18 cellular contexts compared by ENCODE assay signal in the genomic region with DNA sequence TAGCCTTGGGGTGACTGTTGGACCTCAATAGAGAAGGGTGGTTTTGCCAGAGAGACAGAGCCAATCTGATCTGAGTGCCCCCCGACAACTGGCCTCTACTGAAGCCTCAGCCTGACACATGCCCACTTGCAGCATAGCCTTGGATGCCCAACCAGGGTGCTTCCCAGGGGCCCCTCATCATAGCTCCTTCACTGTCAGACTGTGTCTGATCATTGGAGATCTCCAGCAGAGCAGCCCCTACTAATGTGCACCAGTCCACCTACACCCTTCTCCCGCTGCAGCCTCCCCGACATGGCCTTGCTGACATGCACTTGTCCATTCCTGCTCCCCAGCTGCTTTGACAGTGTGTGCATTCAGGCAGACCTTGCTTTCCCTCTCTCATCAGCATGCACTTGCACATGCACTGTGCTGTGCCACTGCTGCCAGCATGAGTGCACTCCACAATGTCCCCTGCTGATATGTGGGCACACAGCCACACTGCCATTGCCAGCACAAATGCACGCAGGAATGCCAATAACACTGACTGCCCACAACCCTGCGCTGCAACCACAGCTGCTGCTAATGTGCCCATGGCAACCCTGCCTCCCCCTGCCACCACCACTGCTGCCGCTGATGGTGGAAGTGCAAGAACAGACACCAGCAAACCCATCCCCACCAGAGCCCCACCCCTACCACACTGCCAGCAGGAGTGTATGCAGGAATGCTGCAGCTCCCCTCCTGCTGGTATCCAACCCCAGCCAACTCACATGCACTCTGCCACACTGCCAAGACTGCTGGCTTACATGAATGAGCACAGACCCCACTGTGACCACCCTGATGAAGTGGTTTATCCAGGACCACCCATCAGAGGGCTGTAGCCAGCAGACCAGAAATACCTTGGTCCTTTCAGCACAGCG.
A peak's percentile ranks its signal among the peaks of the same experiment; 100 is the strongest.
DNase-seq lines count a peak whose midpoint lies in the region; ATAC-seq and TF ChIP-seq lines count a peak whose summit lies in the region.
"Had no signal": no experiment of that assay in that cellular context is flagged by ENCODE, and none has a peak within 500 bp of the region (broad histone marks: within the 10 kb centered on the region; RNA-seq: fewer than 3 reads in every experiment).

No MANE protein-coding gene starts in this region.

- H3K36me3 ChIP-seq in breast epithelium (no peaks in the 10 kb centered on the region), aorta (ENCODE audit: control insufficient read depth in 1 of 2, insufficient read depth in 2 of 2, low read length in 1 of 2) (no peaks in the 10 kb centered on the region)
- H3K36me3 ChIP-seq: BLaER1 treated with 17β-estradiol and CSF1 and Interleukin-3, amounts not matched to agents 10 nM and 100 nM; SJCRH30 had no signal

- peaks cover 0 to 17% of the 10 kb centered on the region in 2 donors for H3K9me3 ChIP-seq in breast epithelium
- H3K9me3 ChIP-seq in aorta (ENCODE audit: control insufficient read depth, low read length): no peaks in the 10 kb centered on the region
- H3K9me3 ChIP-seq: SJCRH30 had no signal

- TF ChIP-seq CTCF in MCF 10A (IDR thresholded peaks at IDR 0.05; ENCODE audit: unreplicated experiment): no peak
- TF ChIP-seq CTCF in breast epithelium (IDR thresholded peaks at IDR 0.05): no peak
- TF ChIP-seq CTCF in WTC11 (IDR thresholded peaks at IDR 0.05): no peak
- TF ChIP-seq CTCF in progenitor cell of endocrine pancreas (IDR thresholded peaks at IDR 0.05; ENCODE audit: unreplicated experiment): no peak

- H3K27me3 Mint-ChIP-seq in MCF 10A (ENCODE audit: insufficient read depth, unreplicated experiment) (peaks cover 27% of the 10 kb centered on the region), WTC11 (ENCODE audit: low read depth) (no peaks in the 10 kb centered on the region; the same call in 1 of the 2 replicates), progenitor cell of endocrine pancreas (no peaks in the 10 kb centered on the region)

- H3K4me1 Mint-ChIP-seq in MCF 10A (ENCODE audit: insufficient read depth, unreplicated experiment) (no peaks in the 10 kb centered on the region), WTC11 (peaks cover 19% of the 10 kb centered on the region), progenitor cell of endocrine pancreas (ENCODE audit: low read depth) (no peaks in the 10 kb centered on the region)

- TF ChIP-seq POLR2A in breast epithelium (IDR thresholded peaks at IDR 0.05): no peak

- 58 to 69% methylated on average over 7 of the region's 7 CpGs for WGBS in aorta, 2 donors

- POLR2A ChIA-PET in MCF 10A (lab: Yijun Ruan, JAX): no interaction called here
- POLR2A ChIA-PET in WTC11 (lab: Charles Lee): interaction anchor here (1.0 kb wide), 1 partner anchor 68 kb away, joined by 3 read pairs; the partner anchor contains the start of gene ZMAT1

- intact Hi-C loops in MCF 10A (cut with micrococcal nuclease): no loop called here
- intact Hi-C loops in breast epithelium (cut with DNase I; ENCODE audit: low total_unique reads): no loop called here
- intact Hi-C loops in aorta (cut with DNase I): no loop called here

- H3K4me1 ChIP-seq in breast epithelium: no peaks in the 10 kb centered on the region
- no peaks in the 10 kb centered on the region for H3K4me1 ChIP-seq in aorta (ENCODE audit: control insufficient read depth in 1 of 2, insufficient read depth in 2 of 2, low read length in 2 of 2)
- H3K4me1 ChIP-seq: BLaER1 treated with 17β-estradiol and CSF1 and Interleukin-3, amounts not matched to agents 10 nM and 100 nM; SJCRH30 had no signal

- H3K4me3 Mint-ChIP-seq in MCF 10A (ENCODE audit: unreplicated experiment) (no peak overlapping the region), WTC11 (no peak overlapping the region; the same call in 1 of the 2 replicates), progenitor cell of endocrine pancreas (ENCODE audit: low read depth) (no peak overlapping the region)

- H3K9me3 Mint-ChIP-seq in MCF 10A (ENCODE audit: unreplicated experiment): peaks cover 24% of the 10 kb centered on the region
- peaks cover 28% of the 10 kb centered on the region for H3K9me3 Mint-ChIP-seq in WTC11
- peaks cover 37% of the 10 kb centered on the region for H3K9me3 Mint-ChIP-seq in progenitor cell of endocrine pancreas (ENCODE audit: low read depth)

- no peak overlapping the region for H3K4me3 ChIP-seq in breast epithelium
- H3K4me3 ChIP-seq in aorta (ENCODE audit: low read length in 2 of 2): no peak overlapping the region
- H3K4me3 ChIP-seq: BLaER1 treated with 17β-estradiol and CSF1 and Interleukin-3, amounts not matched to agents 10 nM and 100 nM; SJCRH30 had no signal

- BruUV-seq in MCF 10A (replicated peaks; lab: Mats Ljungman, UMichigan): no TSS peak

- H3K36me3 Mint-ChIP-seq in MCF 10A (ENCODE audit: insufficient read depth, unreplicated experiment) (no peaks in the 10 kb centered on the region), WTC11 (peaks cover 13% of the 10 kb centered on the region), progenitor cell of endocrine pancreas (ENCODE audit: insufficient read depth) (peaks cover 4% of the 10 kb centered on the region)

- ATAC-seq in WTC11: peak; percentile 99
- ATAC-seq in aorta (ENCODE audit: low FRiP score): peak; percentile 36
- no peak for ATAC-seq in HG02852 (IDR thresholded peaks at IDR 0.05; ENCODE audit: unreplicated experiment)

- H3K27ac ChIP-seq in breast epithelium (no peak overlapping the region), aorta (ENCODE audit: low read depth in 1 of 2, low read length in 2 of 2) (no peak overlapping the region)
- H3K27ac ChIP-seq: BLaER1 treated with 17β-estradiol and CSF1 and Interleukin-3, amounts not matched to agents 10 nM and 100 nM; RWPE1; SJCRH30 had no signal

- DNase-seq in MCF 10A (ENCODE audit: unreplicated experiment) (no peak), breast epithelium (ENCODE audit: low spot score in 2 of 2) (no peak), WTC11 (ENCODE audit: low spot score) (peak; percentile 45), iPS-NIHi11 (ENCODE audit: low spot score) (peak; percentile 30), aorta (peak in 1 of 2 donors; percentile 51), kidney tubule cell (ENCODE audit: low spot score) (no peak), progenitor cell of endocrine pancreas (ENCODE audit: low spot score, unreplicated experiment) (no peak)
- DNase-seq: 8988T, DMS 273 treated with DMSO at 0.1 percent for 48 hours, Kasumi-1, NCI-H146, NCI-H2227 treated with DMSO at 0.1 percent for 48 hours, NCI-H524 treated with DMSO at 0.1 percent for 48 hours, OCI-M1, SJCRH30 had no signal

- H3K27ac Mint-ChIP-seq in MCF 10A (ENCODE audit: low read depth, unreplicated experiment): peak overlapping the region; percentile 44
- no peak overlapping the region for H3K27ac Mint-ChIP-seq in WTC11
- no peak overlapping the region for H3K27ac Mint-ChIP-seq in progenitor cell of endocrine pancreas

- CTCF ChIA-PET in MCF 10A (lab: Yijun Ruan, JAX): interaction anchor here (0.6 kb wide), 1 partner anchor 697 kb away, joined by 3 read pairs; no protein-coding TSS in a partner anchor
- CTCF ChIA-PET in WTC11 (lab: Charles Lee): interaction anchor here (1.3 to 1.5 kb wide), 2 partner anchors 11 to 154 kb away, joined by 4 to 5 read pairs; no protein-coding TSS in a partner anchor

- H3K27me3 ChIP-seq in breast epithelium: peaks cover 0 to 14% of the 10 kb centered on the region in 2 donors
- no peaks in the 10 kb centered on the region for H3K27me3 ChIP-seq in aorta (ENCODE audit: control insufficient read depth in 1 of 2, insufficient read depth in 2 of 2, low read length in 1 of 2)
- H3K27me3 ChIP-seq: BLaER1 treated with 17β-estradiol and CSF1 and Interleukin-3, amounts not matched to agents 10 nM and 100 nM; SJCRH30 had no signal

TF ChIP-seq in WTC11, 78 proteins besides CTCF, POLR2A, EP300 and RAD21:
- TF ChIP-seq GRHL2 (CRISPR knock-in tag; IDR thresholded peaks at IDR 0.05; ENCODE audit: insufficient replicate concordance, severe bottlenecking): no peak
- no peak for TF ChIP-seq CBFB (CRISPR knock-in tag; IDR thresholded peaks at IDR 0.05; ENCODE audit: low read depth)
- TF ChIP-seq NFE2L1 (CRISPR knock-in tag; IDR thresholded peaks at IDR 0.05): no peak
- TF ChIP-seq ZNF138 (CRISPR knock-in tag; conservative IDR thresholded peaks at IDR 0.05): no peak
- no peak for TF ChIP-seq SOX15 (CRISPR knock-in tag; IDR thresholded peaks at IDR 0.05)
- no peak for TF ChIP-seq ZNF263 (CRISPR knock-in tag; IDR thresholded peaks at IDR 0.05; ENCODE audit: low read depth)
- TF ChIP-seq ZNF416 (CRISPR knock-in tag; IDR thresholded peaks at IDR 0.05): no peak
- no peak for TF ChIP-seq STAT6 (CRISPR knock-in tag; conservative IDR thresholded peaks at IDR 0.05; ENCODE audit: low read depth)
- TF ChIP-seq NR3C1 (CRISPR knock-in tag; conservative IDR thresholded peaks at IDR 0.05; ENCODE audit: low read depth): no peak
- no peak for TF ChIP-seq SMAD4 (CRISPR knock-in tag; IDR thresholded peaks at IDR 0.05)
TF ChIP-seq in WTC11: peak in this region for 0.

Comparison
In these comparisons a context has a peak if more than half of its experiments do, and no peak if none do; other contexts are left out.
1. DNase-seq: peak in WTC11 (single experiment) and iPS-NIHi11 (single experiment); none in MCF 10A (single experiment), breast epithelium (0 of 2), kidney tubule cell (single experiment) and progenitor cell of endocrine pancreas (single experiment).